Comparison of ENCODE assay signal across 14 cellular contexts in the genomic region with DNA sequence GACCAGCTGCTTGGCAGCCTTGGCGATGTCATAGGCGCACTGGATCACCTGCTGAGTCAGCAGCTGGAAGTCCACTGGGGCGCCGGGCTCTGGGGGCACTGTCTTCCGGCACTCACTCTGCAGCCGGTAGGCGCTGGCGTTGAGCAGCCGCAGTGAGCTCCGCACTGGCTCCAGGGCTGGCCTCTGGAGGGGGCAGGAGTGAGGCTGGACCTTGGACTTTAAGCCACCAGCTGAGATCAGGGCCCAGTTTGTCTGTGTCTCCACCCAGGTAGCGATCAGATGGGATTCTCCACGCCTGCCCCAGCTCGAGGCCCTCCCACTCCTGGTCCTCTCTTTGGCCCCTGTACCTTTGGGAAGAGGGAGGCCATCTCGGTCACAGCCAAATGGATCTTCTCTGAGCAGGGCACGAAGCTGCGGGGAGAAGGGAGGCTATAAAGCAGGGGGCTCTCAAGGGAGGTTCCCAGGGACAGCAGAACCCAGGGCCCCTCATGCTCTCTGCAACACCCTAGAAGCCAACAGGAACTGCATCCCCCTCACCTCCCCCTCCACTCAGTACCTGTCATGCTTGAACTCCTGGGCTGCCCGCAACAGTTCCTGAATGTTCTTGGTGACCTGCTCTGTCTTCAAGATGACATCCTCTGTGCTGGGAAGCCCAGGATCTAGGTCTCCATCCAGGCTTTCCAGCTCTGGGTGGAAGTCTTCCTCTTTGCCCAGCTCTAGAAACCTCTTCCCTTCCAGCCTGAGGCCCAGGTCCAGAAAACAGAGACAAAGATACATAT. TPM values are rescaled to one million over a fixed set of nuclear protein-coding genes. Genes with fewer than 3 reads are reported as not detected.
A peak's percentile ranks its signal among the peaks of the same experiment; 100 is the strongest.
DNase-seq lines count a peak whose midpoint lies in the region; ATAC-seq, FAIRE-seq and TF ChIP-seq lines count a peak whose summit lies in the region.
"Had no signal": no experiment of that assay in that cellular context is flagged by ENCODE, and none has a peak within 500 bp of the region (broad histone marks: within the 10 kb centered on the region; RNA-seq: fewer than 3 reads in every experiment).

No MANE protein-coding gene starts in this region.

- BruUV-seq in K562 (replicated peaks; lab: Mats Ljungman, UMichigan): no TSS peak

- peaks cover 17% of the 10 kb centered on the region for H3K4me1 Mint-ChIP-seq in CD8-positive, alpha-beta T cell (ENCODE audit: low read depth)
- H3K4me1 Mint-ChIP-seq in naive B cell: peaks cover 22 to 34% (median 34%) of the 10 kb centered on the region in 3 donors

- no peak for FAIRE-seq in K562 (lab: Jason Lieb, UNC)

- H3K9me1 ChIP-seq in K562 (ENCODE audit: control insufficient read depth, insufficient read depth, low read length): peaks cover 3% of the 10 kb centered on the region

- H3K36me3 Mint-ChIP-seq in CD8-positive, alpha-beta T cell: peaks cover 50% of the 10 kb centered on the region
- peaks cover 2 to 9% of the 10 kb centered on the region in 2 donors for H3K36me3 Mint-ChIP-seq in naive B cell

- H3K9me3 Mint-ChIP-seq in CD8-positive, alpha-beta T cell: no peaks in the 10 kb centered on the region
- H3K9me3 Mint-ChIP-seq in naive B cell: no peaks in the 10 kb centered on the region
- H3K9me3 Mint-ChIP-seq: CD4-positive, alpha-beta memory T cell; nephron progenitor cell had no signal

- POLR2A ChIA-PET in CD8-positive, alpha-beta T cell (lab: Charles Lee): interaction anchor here (1.2 kb wide), 1 partner anchor 42 kb away, joined by 3 read pairs; no protein-coding TSS in a partner anchor
- POLR2A ChIA-PET in K562 (lab: Yijun Ruan, JAX): interaction anchor here (0.6 to 3.6 kb wide), 5 partner anchors 11 to 281 kb away, joined by 3 to 25 read pairs (median 4); a partner anchor contains a TSS

- no peak overlapping the region for H3K27ac ChIP-seq in CD8-positive, alpha-beta T cell (ENCODE audit: low read depth, low read length)
- H3K27ac ChIP-seq in K562 (ENCODE audit: extremely low read depth, low read depth, low read length): no peak overlapping the region
- H3K27ac ChIP-seq: left lung had no signal

- no peaks in the 10 kb centered on the region for H3K27me3 ChIP-seq in CD8-positive, alpha-beta T cell (ENCODE audit: insufficient read depth, low read length)
- H3K27me3 ChIP-seq in K562 (ENCODE audit: control insufficient read depth in 2 of 2, insufficient read depth in 2 of 2, low read length in 2 of 2): no peaks in the 10 kb centered on the region
- H3K27me3 ChIP-seq: left lung had no signal

- H3K79me2 ChIP-seq in K562 (ENCODE audit: control insufficient read depth, insufficient read depth, low read length): no peaks in the 10 kb centered on the region

- no peak for TF ChIP-seq POLR2A in K562 (conservative IDR thresholded peaks at IDR 0.05)

- no peak overlapping the region for H3K9ac ChIP-seq in K562 (ENCODE audit: insufficient read depth in 1 of 2, low read depth in 2 of 2, low read length in 2 of 2)

- H2AFZ ChIP-seq in K562 (ENCODE audit: low read depth, low read length): no peak overlapping the region

- H3K4me3 Mint-ChIP-seq in CD8-positive, alpha-beta T cell: no peak overlapping the region
- peak overlapping the region in 5 of 8 donors; percentile 14 to 66 (median 29) for H3K4me3 Mint-ChIP-seq in naive B cell
- H3K4me3 Mint-ChIP-seq: CD4-positive, alpha-beta memory T cell; nephron progenitor cell had no signal

- intact Hi-C loops in CD8-positive, alpha-beta T cell (cut with DNase I, micrococcal nuclease): no loop called here
- intact Hi-C loops in K562 (cut with micrococcal nuclease): no loop called here

- DNase-seq in Ammon's horn (ENCODE audit: low spot score) (peak; percentile 10), K562 (ENCODE audit: extremely low read depth in 1 of 4, low spot score in 3 of 4) (no peak), naive B cell (no peak)
- no peak for DNase-seq in CD8-positive, alpha-beta T cell
- DNase-seq in central memory CD4-positive, alpha-beta T cell: no peak
- DNase-seq: activated CD4-positive, alpha-beta T cell treated with anti-CD3 and anti-CD28 coated beads for 1 hour; activated gamma-delta T cell treated with Interleukin-2 at 50 U/mL for 16 hours; CD4-positive, alpha-beta memory T cell; NCI-H2227 treated with DMSO at 0.1 percent for 48 hours had no signal

- H3K27me3 Mint-ChIP-seq in CD8-positive, alpha-beta T cell (ENCODE audit: low read depth): no peaks in the 10 kb centered on the region
- H3K27me3 Mint-ChIP-seq in naive B cell: no peaks in the 10 kb centered on the region
- H3K27me3 Mint-ChIP-seq: CD4-positive, alpha-beta memory T cell had no signal

- CTCF ChIA-PET in CD8-positive, alpha-beta T cell (lab: Charles Lee): interaction anchor here (1.1 to 12.9 kb wide), 6 partner anchors 9 to 205 kb away, joined by 4 to 126 read pairs (median 14); a partner anchor contains a TSS
- CTCF ChIA-PET in K562 (lab: Yijun Ruan, JAX; ENCODE audit: low intra/inter-chr PET ratio): no interaction called here

- in situ Hi-C loops in K562 (cut with MboI): no loop called here

- peaks cover 22% of the 10 kb centered on the region for H3K36me3 ChIP-seq in CD8-positive, alpha-beta T cell (ENCODE audit: insufficient read depth, low read length)
- H3K36me3 ChIP-seq in K562 (ENCODE audit: control insufficient read depth, insufficient read depth, low read length): peaks cover 54% of the 10 kb centered on the region; the same call in 2 of the 3 replicates

- H3K4me3 ChIP-seq in CD8-positive, alpha-beta T cell (ENCODE audit: low read depth, low read length): no peak overlapping the region
- H3K4me3 ChIP-seq in K562: no peak overlapping the region
- H3K4me3 ChIP-seq: left lung had no signal

- H3K9me3 ChIP-seq in CD8-positive, alpha-beta T cell (ENCODE audit: low read length): no peaks in the 10 kb centered on the region
- no peaks in the 10 kb centered on the region for H3K9me3 ChIP-seq in K562 (replicated peaks; ENCODE audit: control insufficient read depth, insufficient read depth, low read depth, low read length)
- H3K9me3 ChIP-seq: left lung had no signal

- 90% methylated on average over 16 of the region's 17 CpGs for WGBS in K562 (ENCODE audit: insufficient coverage, low coverage, missing lambda C conversion rate)

- no peak for TF ChIP-seq RAD21 in K562 (CRISPR knock-in tag; conservative IDR thresholded peaks at IDR 0.05 in 1 of 2, IDR thresholded peaks at IDR 0.05 in 1 of 2)

- no peak for TF ChIP-seq CTCF in CD8-positive, alpha-beta T cell (IDR thresholded peaks at IDR 0.05)
- no peak for TF ChIP-seq CTCF in K562 (IDR thresholded peaks at IDR 0.05 in 2 of 3, conservative IDR thresholded peaks at IDR 0.05 in 1 of 3; ENCODE audit: insufficient read depth in 2 of 3, low read depth in 1 of 3, low read length in 3 of 3)

- TF ChIP-seq EP300 in K562 (IDR thresholded peaks at IDR 0.05; ENCODE audit: low read length): no peak

- H3K4me1 ChIP-seq in CD8-positive, alpha-beta T cell (ENCODE audit: insufficient read depth, low read length): peaks cover 3% of the 10 kb centered on the region
- peaks cover 0 to 50% of the 10 kb centered on the region in 2 experiments; a peak in 2 of 5 replicates for H3K4me1 ChIP-seq in K562 (replicated peaks in 1 of 2; ENCODE audit: control insufficient read depth in 2 of 2, insufficient read depth in 2 of 2, low read length in 2 of 2)

- H3K27ac Mint-ChIP-seq in CD8-positive, alpha-beta T cell: peak overlapping the region; percentile 60
- H3K27ac Mint-ChIP-seq in naive B cell: peak overlapping the region in 4 of 6 donors; percentile 25 to 83 (median 53)
- H3K27ac Mint-ChIP-seq: nephron progenitor cell had no signal

- no peak for ATAC-seq in CD8-positive, alpha-beta T cell
- ATAC-seq in K562 (no peak), naive B cell (ENCODE audit: low read depth in 2 of 2) (peak; percentile 43 to 63), HG03135 (IDR thresholded peaks at IDR 0.05; ENCODE audit: unreplicated experiment) (no peak), GM21515 (IDR thresholded peaks at IDR 0.05; ENCODE audit: unreplicated experiment) (no peak), HG03460 (IDR thresholded peaks at IDR 0.05; ENCODE audit: unreplicated experiment) (no peak)
- ATAC-seq: left lung had no signal

- H4K20me1 ChIP-seq in K562 (replicated peaks; ENCODE audit: control insufficient read depth, insufficient read depth, low read length): no peaks in the 10 kb centered on the region

- no peak overlapping the region for H3K4me2 ChIP-seq in K562 (ENCODE audit: insufficient read depth, low read length)

RNA-seq across cellular contexts. Expression of a gene that starts 6.4 kb away (rescaled TPM):
- total RNA-seq in CD8-positive, alpha-beta T cell: 10 to 100 TPM; 50.2 to 54.1 TPM
- 13.5 and 50.0 TPM in 2 replicates for total RNA-seq in K562 (2011; cell fraction: chromatin; rRNA removed; ENCODE audit: low replicate concordance)
- total RNA-seq in K562 (2011; cell fraction: nucleolus; rRNA removed): 63.0 and 73.5 TPM in 2 replicates
- 36.1 and 46.0 TPM in 2 replicates for total RNA-seq in K562 (2011; cell fraction: nucleoplasm; rRNA removed)
- total RNA-seq in K562 (2014; rRNA removed) (25.2 and 27.6 TPM in 2 replicates), K562 (2014; rRNA removed; fragmentation: Illumina TruSeq; extraction: Trizol) (1.8 and 3.3 TPM in 2 replicates), K562 (2015; rRNA removed; fragmentation: Illumina TruSeq; extraction: Trizol) (13.0 and 13.9 TPM in 2 replicates), K562 (2021) (24.5 and 28.3 TPM in 2 replicates)
- polyA plus RNA-seq in K562 (2011; rRNA removed) (9.1 and 10.3 TPM in 2 replicates), K562 (2014; fragmentation: Illumina TruSeq; extraction: Trizol) (4.7 and 13.5 TPM in 2 replicates), K562 (2014; fragmentation: Nextera tagmentation; extraction: Ambion mirVana) (under 1 TPM; 0.08 to 0.13 TPM), K562 (2014; rRNA removed) (23.8 and 27.2 TPM in 2 replicates), naive B cell (ENCODE audit: low read depth in 6 of 6) (10 to 100 TPM; 28.1 to 41.5 (median 38.4) TPM)
- 9.9 and 48.3 TPM in 2 replicates for polyA plus RNA-seq in K562 (2011; cell fraction: cytosol; rRNA removed)
- 48.7 and 101 TPM in 2 replicates for polyA plus RNA-seq in K562 (2011; cell fraction: nucleus; rRNA removed)
- 16.9 and 38.4 TPM in 2 replicates for polyA plus RNA-seq in K562 (2012)
- 1.5 and 4.3 TPM in 2 replicates for polyA minus RNA-seq in K562 (2011; rRNA and poly(A)+ RNA removed)
- 16.0 and 22.0 TPM in 2 replicates for polyA minus RNA-seq in K562 (2011; cell fraction: cytosol; rRNA and poly(A)+ RNA removed)
- 17.6 and 17.8 TPM in 2 replicates for polyA minus RNA-seq in K562 (2011; cell fraction: nucleus; rRNA and poly(A)+ RNA removed)

RNA-seq across cellular contexts. Expression of a gene that starts 8.1 kb away (rescaled TPM):
- total RNA-seq in CD8-positive, alpha-beta T cell: 1 to 10 TPM; 8.3 to 8.7 TPM
- 4.0 and 8.2 TPM in 2 replicates for total RNA-seq in K562 (2011; cell fraction: chromatin; rRNA removed; ENCODE audit: low replicate concordance)
- 6.7 and 7.8 TPM in 2 replicates for total RNA-seq in K562 (2011; cell fraction: nucleolus; rRNA removed)
- 4.4 and 5.1 TPM in 2 replicates for total RNA-seq in K562 (2011; cell fraction: nucleoplasm; rRNA removed)
- total RNA-seq in K562 (2014; rRNA removed): 2.4 and 3.1 TPM in 2 replicates
- 2.0 and 2.2 TPM in 2 replicates for total RNA-seq in K562 (2014; rRNA removed; fragmentation: Illumina TruSeq; extraction: Trizol)
- 3.8 and 4.2 TPM in 2 replicates for total RNA-seq in K562 (2015; rRNA removed; fragmentation: Illumina TruSeq; extraction: Trizol)
- 4.0 and 4.2 TPM in 2 replicates for total RNA-seq in K562 (2021)
- polyA plus RNA-seq in K562 (2011; rRNA removed): 0.85 and 1.8 TPM in 2 replicates
- polyA plus RNA-seq in K562 (2011; cell fraction: cytosol; rRNA removed): 0.83 and 3.0 TPM in 2 replicates
- polyA plus RNA-seq in K562 (2011; cell fraction: nucleus; rRNA removed): 1.4 and 2.9 TPM in 2 replicates
- polyA plus RNA-seq in K562 (2012): 3.2 and 5.4 TPM in 2 replicates
- polyA plus RNA-seq in K562 (2014; fragmentation: Illumina TruSeq; extraction: Trizol): 2.4 and 2.5 TPM in 2 replicates
- polyA plus RNA-seq in K562 (2014; fragmentation: Nextera tagmentation; extraction: Ambion mirVana): under 1 TPM; 0.85 to 0.97 TPM
- polyA plus RNA-seq in K562 (2014; rRNA removed): 2.1 and 2.9 TPM in 2 replicates
- polyA minus RNA-seq in K562 (2011; rRNA and poly(A)+ RNA removed): 1.6 and 3.6 TPM in 2 replicates
- polyA minus RNA-seq in K562 (2011; cell fraction: cytosol; rRNA and poly(A)+ RNA removed): 1.5 and 2.9 TPM in 2 replicates
- 1.7 and 2.8 TPM in 2 replicates for polyA minus RNA-seq in K562 (2011; cell fraction: nucleus; rRNA and poly(A)+ RNA removed)
- 10 to 100 TPM; 15.1 to 45.2 (median 20.3) TPM for polyA plus RNA-seq in naive B cell (ENCODE audit: low read depth in 6 of 6)

RNA-seq across cellular contexts. Expression of a gene that starts 14.5 kb away (rescaled TPM):
- total RNA-seq in CD8-positive, alpha-beta T cell: 10 to 100 TPM; 25.8 to 27.0 TPM
- total RNA-seq in K562 (2011; cell fraction: chromatin; rRNA removed; ENCODE audit: low replicate concordance): 26.1 and 92.6 TPM in 2 replicates
- 53.0 and 61.9 TPM in 2 replicates for total RNA-seq in K562 (2011; cell fraction: nucleolus; rRNA removed)
- 24.8 and 33.5 TPM in 2 replicates for total RNA-seq in K562 (2011; cell fraction: nucleoplasm; rRNA removed)
- total RNA-seq in K562 (2014; rRNA removed) (22.6 and 27.5 TPM in 2 replicates), K562 (2014; rRNA removed; fragmentation: Illumina TruSeq; extraction: Trizol) (7.2 and 11.4 TPM in 2 replicates), K562 (2015; rRNA removed; fragmentation: Illumina TruSeq; extraction: Trizol) (17.1 and 17.3 TPM in 2 replicates), K562 (2021) (31.3 and 35.3 TPM in 2 replicates)
- polyA plus RNA-seq in K562 (2011; rRNA removed) (15.9 and 16.5 TPM in 2 replicates), K562 (2014; fragmentation: Illumina TruSeq; extraction: Trizol) (29.9 and 31.2 TPM in 2 replicates), K562 (2014; fragmentation: Nextera tagmentation; extraction: Ambion mirVana) (under 1 TPM; 0.35 to 0.38 TPM), K562 (2014; rRNA removed) (21.4 and 21.6 TPM in 2 replicates), naive B cell (ENCODE audit: low read depth in 6 of 6) (10 to 100 TPM in 1 of 6 donors, 1 to 10 TPM in 5; 1.6 to 12.9 (median 4.4) TPM)
- 12.4 and 42.3 TPM in 2 replicates for polyA plus RNA-seq in K562 (2011; cell fraction: cytosol; rRNA removed)
- polyA plus RNA-seq in K562 (2011; cell fraction: nucleus; rRNA removed): 30.8 and 82.9 TPM in 2 replicates
- 22.2 and 29.8 TPM in 2 replicates for polyA plus RNA-seq in K562 (2012)
- polyA minus RNA-seq in K562 (2011; rRNA and poly(A)+ RNA removed): 7.8 and 14.8 TPM in 2 replicates
- 22.0 and 24.6 TPM in 2 replicates for polyA minus RNA-seq in K562 (2011; cell fraction: cytosol; rRNA and poly(A)+ RNA removed)
- 21.4 and 31.9 TPM in 2 replicates for polyA minus RNA-seq in K562 (2011; cell fraction: nucleus; rRNA and poly(A)+ RNA removed)

RNA-seq across cellular contexts. Expression of a gene that starts 18.0 kb away (rescaled TPM):
- total RNA-seq in CD8-positive, alpha-beta T cell: 1 to 10 TPM in 1 of 2 experiments, under 1 TPM in 1; 0.83 to 1.3 TPM
- total RNA-seq in K562 (2011; cell fraction: chromatin; rRNA removed; ENCODE audit: low replicate concordance): 17.2 and 53.9 TPM in 2 replicates
- total RNA-seq in K562 (2011; cell fraction: nucleolus; rRNA removed): 37.9 and 41.4 TPM in 2 replicates
- 20.8 and 22.1 TPM in 2 replicates for total RNA-seq in K562 (2011; cell fraction: nucleoplasm; rRNA removed)
- total RNA-seq in K562 (2014; rRNA removed): 15.8 and 17.1 TPM in 2 replicates
- 2.5 and 3.5 TPM in 2 replicates for total RNA-seq in K562 (2014; rRNA removed; fragmentation: Illumina TruSeq; extraction: Trizol)
- total RNA-seq in K562 (2015; rRNA removed; fragmentation: Illumina TruSeq; extraction: Trizol): 4.3 and 5.0 TPM in 2 replicates
- 22.3 and 28.1 TPM in 2 replicates for total RNA-seq in K562 (2021)
- 4.6 and 6.5 TPM in 2 replicates for polyA plus RNA-seq in K562 (2011; rRNA removed)
- 3.9 and 14.6 TPM in 2 replicates for polyA plus RNA-seq in K562 (2011; cell fraction: cytosol; rRNA removed)
- 28.4 and 73.6 TPM in 2 replicates for polyA plus RNA-seq in K562 (2011; cell fraction: nucleus; rRNA removed)
- polyA plus RNA-seq in K562 (2012): 9.4 and 11.3 TPM in 2 replicates
- 10.3 and 11.7 TPM in 2 replicates for polyA plus RNA-seq in K562 (2014; fragmentation: Illumina TruSeq; extraction: Trizol)
- under 1 TPM; 0.15 to 0.59 TPM for polyA plus RNA-seq in K562 (2014; fragmentation: Nextera tagmentation; extraction: Ambion mirVana)
- 14.2 and 15.6 TPM in 2 replicates for polyA plus RNA-seq in K562 (2014; rRNA removed)
- polyA minus RNA-seq in K562 (2011; rRNA and poly(A)+ RNA removed): 2.5 and 3.7 TPM in 2 replicates
- 8.7 and 9.4 TPM in 2 replicates for polyA minus RNA-seq in K562 (2011; cell fraction: cytosol; rRNA and poly(A)+ RNA removed)
- 11.3 and 11.8 TPM in 2 replicates for polyA minus RNA-seq in K562 (2011; cell fraction: nucleus; rRNA and poly(A)+ RNA removed)
- polyA plus RNA-seq in naive B cell (ENCODE audit: low read depth in 6 of 6): not detected
- polyA plus RNA-seq: CD4-positive, alpha-beta memory T cell had no signal

RNA-seq across cellular contexts. Expression of a gene that starts 47.8 kb away (rescaled TPM):
- 1 to 10 TPM; 1.2 to 1.7 TPM for total RNA-seq in CD8-positive, alpha-beta T cell
- 15.2 and 53.0 TPM in 2 replicates for total RNA-seq in K562 (2011; cell fraction: chromatin; rRNA removed; ENCODE audit: low replicate concordance)
- total RNA-seq in K562 (2011; cell fraction: nucleolus; rRNA removed): 19.7 and 21.4 TPM in 2 replicates
- 13.7 and 15.3 TPM in 2 replicates for total RNA-seq in K562 (2011; cell fraction: nucleoplasm; rRNA removed)
- total RNA-seq in K562 (2014; rRNA removed) (2.8 and 2.9 TPM in 2 replicates), K562 (2014; rRNA removed; fragmentation: Illumina TruSeq; extraction: Trizol) (0.47 and 0.64 TPM in 2 replicates), K562 (2015; rRNA removed; fragmentation: Illumina TruSeq; extraction: Trizol) (1.7 and 2.5 TPM in 2 replicates), K562 (2021) (4.4 TPM in 2 replicates)
- polyA plus RNA-seq in K562 (2011; rRNA removed) (9.8 and 11.9 TPM in 2 replicates), K562 (2014; fragmentation: Illumina TruSeq; extraction: Trizol) (2.4 and 3.1 TPM in 2 replicates), K562 (2014; fragmentation: Nextera tagmentation; extraction: Ambion mirVana) (under 1 TPM; 0.04 to 0.11 TPM), K562 (2014; rRNA removed) (6.6 and 9.1 TPM in 2 replicates), naive B cell (ENCODE audit: low read depth in 6 of 6) (under 1 TPM in 2 of 6 donors, not detected in 4; 0.12 to 0.13 TPM)
- polyA plus RNA-seq in K562 (2011; cell fraction: cytosol; rRNA removed): 4.9 and 9.8 TPM in 2 replicates
- polyA plus RNA-seq in K562 (2011; cell fraction: nucleus; rRNA removed): 96.7 and 310 TPM in 2 replicates
- polyA plus RNA-seq in K562 (2012): 4.9 and 6.6 TPM in 2 replicates
- 5.3 and 14.2 TPM in 2 replicates for polyA minus RNA-seq in K562 (2011; rRNA and poly(A)+ RNA removed)
- polyA minus RNA-seq in K562 (2011; cell fraction: cytosol; rRNA and poly(A)+ RNA removed): 2.5 and 5.4 TPM in 2 replicates
- polyA minus RNA-seq in K562 (2011; cell fraction: nucleus; rRNA and poly(A)+ RNA removed): 15.4 and 24.0 TPM in 2 replicates
- polyA plus RNA-seq: CD4-positive, alpha-beta memory T cell had no signal

Comparison
In these comparisons a context has a peak if more than half of its experiments do, and no peak if none do; other contexts are left out.
1. ATAC-seq: peak in naive B cell (2 of 2); none in CD8-positive, alpha-beta T cell (single experiment), K562 (single experiment), HG03135 (single experiment), GM21515 (single experiment) and HG03460 (single experiment).